ENCODE assay signal across 23 cellular contexts in genomic region chr3:58520403-58520784, GRCh38. TPM values are rescaled to one million over a fixed set of nuclear protein-coding genes. Genes with fewer than 3 reads are reported as not detected.
"Had no signal": no experiment of that assay in that cellular context is flagged by ENCODE, and none has a peak within 500 bp of the region (broad histone marks: within the 10 kb centered on the region; RNA-seq: fewer than 3 reads in every experiment).

No MANE protein-coding gene starts in this region.

- H3K9me3 ChIP-seq: esophagus squamous epithelium, gastroesophageal sphincter, pancreas, tibial artery had no signal

- H3K36me3 ChIP-seq: pancreas had no signal

- H3K4me3 ChIP-seq: esophagus squamous epithelium, gastroesophageal sphincter, pancreas, smooth muscle cell, tibial artery had no signal

- H3K27ac Mint-ChIP-seq: dendritic cell treated with granulocyte-macrophage colony-stimulating factor and Interleukin-4, amounts not matched to agents 40 ng/mL and 50 ng/mL, for 4 days; effector memory CD8-positive, alpha-beta T cell; naive thymus-derived CD4-positive, alpha-beta T cell; progenitor cell of endocrine pancreas; stimulated activated memory B cell treated with anti-CD40 and anti-IgM and Interleukin-4, amounts not matched to agents 10 μg/mL and 1 μg/mL and 100 μg/mL, for 72 hours; stimulated activated naive CD8-positive, alpha-beta T cell treated with anti-CD3 and anti-CD28 coated beads, Interleukin-15, Interleukin-2, amounts not matched to agents 100 ng/mL and 50 ng/mL, for 24 hours had no signal

- H3K4me1 ChIP-seq: gastroesophageal sphincter, pancreas had no signal

- H3K27me3 ChIP-seq: esophagus squamous epithelium, gastroesophageal sphincter, pancreas, tibial artery had no signal

- H3K4me2 ChIP-seq: smooth muscle cell had no signal

- FAIRE-seq: colon, pancreas had no signal

- DNase-seq: cerebellar nuclear complex; effector memory CD8-positive, alpha-beta T cell; esophagus squamous epithelium; foreskin fibroblast; kidney glomerular epithelial cell; mammary epithelial cell; naive thymus-derived CD4-positive, alpha-beta T cell; nucleus accumbens; pancreas; right cardiac atrium; stimulated activated CD4-positive, alpha-beta T cell treated with anti-CD3 and anti-CD28 coated beads, Interleukin-2, amount 100 ng/mL, for 48 hours; stimulated activated CD8-positive, alpha-beta memory T cell treated with anti-CD3 and anti-CD28 coated beads, Interleukin-4, amount 100 ng/mL, for 48 hours; tibial artery had no signal

- H3K4me3 Mint-ChIP-seq: dendritic cell treated with granulocyte-macrophage colony-stimulating factor and Interleukin-4, amounts not matched to agents 40 ng/mL and 50 ng/mL, for 4 days; effector memory CD8-positive, alpha-beta T cell; naive thymus-derived CD4-positive, alpha-beta T cell; neural crest cell; stimulated activated memory B cell treated with anti-CD40 and anti-IgM and Interleukin-4, amounts not matched to agents 10 μg/mL and 1 μg/mL and 100 μg/mL, for 72 hours; stimulated activated naive CD8-positive, alpha-beta T cell treated with anti-CD3 and anti-CD28 coated beads, Interleukin-15, Interleukin-2, amounts not matched to agents 100 ng/mL and 50 ng/mL, for 24 hours had no signal

- ATAC-seq: effector memory CD8-positive, alpha-beta T cell; gastroesophageal sphincter; naive thymus-derived CD4-positive, alpha-beta T cell; right cardiac atrium; stimulated activated memory B cell treated with anti-CD40 and anti-IgM and Interleukin-4, amounts not matched to agents 10 μg/mL and 1 μg/mL and 100 μg/mL, for 72 hours had no signal

- H3K9me3 Mint-ChIP-seq: dendritic cell treated with granulocyte-macrophage colony-stimulating factor and Interleukin-4, amounts not matched to agents 40 ng/mL and 50 ng/mL, for 4 days; effector memory CD8-positive, alpha-beta T cell; naive thymus-derived CD4-positive, alpha-beta T cell; neural crest cell; stimulated activated memory B cell treated with anti-CD40 and anti-IgM and Interleukin-4, amounts not matched to agents 10 μg/mL and 1 μg/mL and 100 μg/mL, for 72 hours; stimulated activated naive CD8-positive, alpha-beta T cell treated with anti-CD3 and anti-CD28 coated beads, Interleukin-15, Interleukin-2, amounts not matched to agents 100 ng/mL and 50 ng/mL, for 24 hours had no signal

- H3K27ac ChIP-seq: epithelial cell of prostate, esophagus squamous epithelium, gastroesophageal sphincter, pancreas, tibial artery had no signal

- H3K36me3 Mint-ChIP-seq: naive thymus-derived CD4-positive, alpha-beta T cell; stimulated activated memory B cell treated with anti-CD40 and anti-IgM and Interleukin-4, amounts not matched to agents 10 μg/mL and 1 μg/mL and 100 μg/mL, for 72 hours had no signal

- H3K4me1 Mint-ChIP-seq: naive thymus-derived CD4-positive, alpha-beta T cell; stimulated activated memory B cell treated with anti-CD40 and anti-IgM and Interleukin-4, amounts not matched to agents 10 μg/mL and 1 μg/mL and 100 μg/mL, for 72 hours had no signal

RNA-seq across cellular contexts. Expression of gene ACOX2, which starts 16.6 kb away (rescaled TPM):
- total RNA-seq: naive thymus-derived CD4-positive, alpha-beta T cell had no signal
- polyA plus RNA-seq: naive thymus-derived CD4-positive, alpha-beta T cell had no signal

RNA-seq across cellular contexts. Expression of gene FAM107A, which starts 56.8 kb away (rescaled TPM):
- total RNA-seq: mononuclear cell; naive thymus-derived CD4-positive, alpha-beta T cell; progenitor cell of endocrine pancreas; smooth muscle cell had no signal
- polyA plus RNA-seq: mammary epithelial cell; naive thymus-derived CD4-positive, alpha-beta T cell; smooth muscle cell had no signal
